Comparison of ENCODE assay signal across 1 cellular context in the genomic region with DNA sequence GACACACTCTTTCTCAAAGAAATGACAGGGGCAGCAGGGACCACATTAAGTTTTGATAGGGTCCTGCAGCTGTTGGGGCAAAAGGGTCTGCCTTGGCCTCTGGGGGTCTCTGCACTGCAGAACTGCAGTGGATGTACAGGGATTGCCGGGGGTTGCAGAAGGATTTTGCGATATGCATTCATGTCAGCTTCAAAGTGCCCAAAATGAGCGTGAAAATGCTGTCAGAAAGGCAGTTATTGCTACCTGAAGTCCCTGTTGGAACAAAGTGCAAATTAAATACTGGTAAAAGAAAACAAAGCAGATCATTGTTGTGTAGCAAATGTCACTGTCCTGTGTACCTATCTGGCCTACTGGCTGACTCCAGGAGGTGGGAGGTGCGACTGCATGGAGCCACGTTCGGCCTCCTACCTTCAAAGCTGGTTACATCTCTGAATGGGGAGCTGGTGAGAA.
TF ChIP-seq lines count a peak whose summit lies in the region.

No MANE protein-coding gene starts in this region.

TF ChIP-seq in HepG2, 621 proteins besides CTCF, POLR2A, EP300 and RAD21 (continued from another document and continues in another):
- TF ChIP-seq ZNF704 (CRISPR knock-in tag; IDR thresholded peaks at IDR 0.05; ENCODE audit: borderline replicate concordance), result peak; percentile 77; the same call in 1 of the 2 replicates
- TF ChIP-seq, protein P1, sequence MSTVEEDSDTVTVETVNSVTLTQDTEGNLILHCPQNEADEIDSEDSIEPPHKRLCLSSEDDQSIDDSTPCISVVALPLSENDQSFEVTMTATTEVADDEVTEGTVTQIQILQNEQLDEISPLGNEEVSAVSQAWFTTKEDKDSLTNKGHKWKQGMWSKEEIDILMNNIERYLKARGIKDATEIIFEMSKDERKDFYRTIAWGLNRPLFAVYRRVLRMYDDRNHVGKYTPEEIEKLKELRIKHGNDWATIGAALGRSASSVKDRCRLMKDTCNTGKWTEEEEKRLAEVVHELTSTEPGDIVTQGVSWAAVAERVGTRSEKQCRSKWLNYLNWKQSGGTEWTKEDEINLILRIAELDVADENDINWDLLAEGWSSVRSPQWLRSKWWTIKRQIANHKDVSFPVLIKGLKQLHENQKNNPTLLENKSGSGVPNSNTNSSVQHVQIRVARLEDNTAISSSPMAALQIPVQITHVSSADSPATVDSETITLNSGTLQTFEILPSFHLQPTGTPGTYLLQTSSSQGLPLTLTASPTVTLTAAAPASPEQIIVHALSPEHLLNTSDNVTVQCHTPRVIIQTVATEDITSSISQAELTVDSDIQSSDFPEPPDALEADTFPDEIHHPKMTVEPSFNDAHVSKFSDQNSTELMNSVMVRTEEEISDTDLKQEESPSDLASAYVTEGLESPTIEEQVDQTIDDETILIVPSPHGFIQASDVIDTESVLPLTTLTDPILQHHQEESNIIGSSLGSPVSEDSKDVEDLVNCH (CRISPR knock-in tag; IDR thresholded peaks at IDR 0.05), result peak; percentile 77; the same call in 1 of the 2 replicates
- TF ChIP-seq MIER3 (CRISPR knock-in tag; IDR thresholded peaks at IDR 0.05; ENCODE audit: borderline replicate concordance), result peak; percentile 2; the same call in 1 of the 2 replicates
- no peak for TF ChIP-seq SOX6 (IDR thresholded peaks at IDR 0.05)
- TF ChIP-seq SOX6 (CRISPR knock-in tag; IDR thresholded peaks at IDR 0.05), result peak; percentile 56; the same call in 1 of the 2 replicates
- no peak for TF ChIP-seq ZNF773 (CRISPR knock-in tag; IDR thresholded peaks at IDR 0.05; ENCODE audit: borderline replicate concordance)
- TF ChIP-seq BATF2 (CRISPR knock-in tag; IDR thresholded peaks at IDR 0.05), result 0 out of 2 replicates have a peak, but pooled peaks have one; percentile 20
- TF ChIP-seq ZFP90 (CRISPR knock-in tag; IDR thresholded peaks at IDR 0.05; ENCODE audit: borderline replicate concordance), result no peak
- TF ChIP-seq ZBTB2 (CRISPR knock-in tag; IDR thresholded peaks at IDR 0.05; ENCODE audit: low read depth), result no peak
- 0 out of 2 replicates have a peak, but pooled peaks have one; percentile 3 for TF ChIP-seq HOXA3 (CRISPR knock-in tag; IDR thresholded peaks at IDR 0.05)
- TF ChIP-seq ZZZ3 (CRISPR knock-in tag; IDR thresholded peaks at IDR 0.05; ENCODE audit: borderline replicate concordance), result peak; percentile 77; the same call in 1 of the 2 replicates
- peak; percentile 90; the same call in 1 of the 2 replicates for TF ChIP-seq ZNF383 (CRISPR knock-in tag; IDR thresholded peaks at IDR 0.05; ENCODE audit: borderline replicate concordance)
- TF ChIP-seq ZFY (CRISPR knock-in tag; IDR thresholded peaks at IDR 0.05), result peak; percentile 63; the same call in 1 of the 2 replicates
- TF ChIP-seq SMARCE1 (IDR thresholded peaks at IDR 0.05; ENCODE audit: borderline replicate concordance), result no peak
- peak; percentile 83 for TF ChIP-seq MED8 (CRISPR knock-in tag; IDR thresholded peaks at IDR 0.05; ENCODE audit: insufficient replicate concordance)
- no peak for TF ChIP-seq SRY (CRISPR knock-in tag; IDR thresholded peaks at IDR 0.05)
- peak; percentile 32 for TF ChIP-seq FOSL2 (CRISPR knock-in tag; IDR thresholded peaks at IDR 0.05)
- peak; percentile 14; the same call in 1 of the 2 replicates for TF ChIP-seq ZNF652 (CRISPR knock-in tag; IDR thresholded peaks at IDR 0.05; ENCODE audit: borderline replicate concordance, low read depth)
- TF ChIP-seq NFE2L1 (CRISPR knock-in tag; IDR thresholded peaks at IDR 0.05; ENCODE audit: borderline replicate concordance), result no peak
- no peak for TF ChIP-seq TEAD3 (CRISPR knock-in tag; optimal IDR thresholded peaks at IDR 0.05; ENCODE audit: borderline replicate concordance)
- no peak for TF ChIP-seq SP4 (CRISPR knock-in tag; IDR thresholded peaks at IDR 0.05)
- 0 out of 2 replicates have a peak, but pooled peaks have one; percentile 19 for TF ChIP-seq ZNF30 (CRISPR knock-in tag; IDR thresholded peaks at IDR 0.05)
- TF ChIP-seq, protein P2, sequence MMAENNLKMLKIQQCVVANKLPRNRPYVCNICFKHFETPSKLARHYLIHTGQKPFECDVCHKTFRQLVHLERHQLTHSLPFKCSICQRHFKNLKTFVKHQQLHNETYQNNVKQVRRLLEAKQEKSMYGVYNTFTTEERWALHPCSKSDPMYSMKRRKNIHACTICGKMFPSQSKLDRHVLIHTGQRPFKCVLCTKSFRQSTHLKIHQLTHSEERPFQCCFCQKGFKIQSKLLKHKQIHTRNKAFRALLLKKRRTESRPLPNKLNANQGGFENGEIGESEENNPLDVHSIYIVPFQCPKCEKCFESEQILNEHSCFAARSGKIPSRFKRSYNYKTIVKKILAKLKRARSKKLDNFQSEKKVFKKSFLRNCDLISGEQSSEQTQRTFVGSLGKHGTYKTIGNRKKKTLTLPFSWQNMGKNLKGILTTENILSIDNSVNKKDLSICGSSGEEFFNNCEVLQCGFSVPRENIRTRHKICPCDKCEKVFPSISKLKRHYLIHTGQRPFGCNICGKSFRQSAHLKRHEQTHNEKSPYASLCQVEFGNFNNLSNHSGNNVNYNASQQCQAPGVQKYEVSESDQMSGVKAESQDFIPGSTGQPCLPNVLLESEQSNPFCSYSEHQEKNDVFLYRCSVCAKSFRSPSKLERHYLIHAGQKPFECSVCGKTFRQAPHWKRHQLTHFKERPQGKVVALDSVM (CRISPR knock-in tag; IDR thresholded peaks at IDR 0.05), result 0 out of 2 replicates have a peak, but pooled peaks have one; percentile 9
- TF ChIP-seq, protein P3, sequence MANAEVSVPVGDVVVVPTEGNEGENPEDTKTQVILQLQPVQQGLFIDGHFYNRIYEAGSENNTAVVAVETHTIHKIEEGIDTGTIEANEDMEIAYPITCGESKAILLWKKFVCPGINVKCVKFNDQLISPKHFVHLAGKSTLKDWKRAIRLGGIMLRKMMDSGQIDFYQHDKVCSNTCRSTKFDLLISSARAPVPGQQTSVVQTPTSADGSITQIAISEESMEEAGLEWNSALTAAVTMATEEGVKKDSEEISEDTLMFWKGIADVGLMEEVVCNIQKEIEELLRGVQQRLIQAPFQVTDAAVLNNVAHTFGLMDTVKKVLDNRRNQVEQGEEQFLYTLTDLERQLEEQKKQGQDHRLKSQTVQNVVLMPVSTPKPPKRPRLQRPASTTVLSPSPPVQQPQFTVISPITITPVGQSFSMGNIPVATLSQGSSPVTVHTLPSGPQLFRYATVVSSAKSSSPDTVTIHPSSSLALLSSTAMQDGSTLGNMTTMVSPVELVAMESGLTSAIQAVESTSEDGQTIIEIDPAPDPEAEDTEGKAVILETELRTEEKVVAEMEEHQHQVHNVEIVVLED (CRISPR knock-in tag; IDR thresholded peaks at IDR 0.05; ENCODE audit: borderline replicate concordance), result no peak; the same call in 1 of the 2 replicates
- no peak for TF ChIP-seq SUZ12 (IDR thresholded peaks at IDR 0.05; ENCODE audit: low read depth, low read length)
- TF ChIP-seq CREM (IDR thresholded peaks at IDR 0.05), result 0 out of 2 replicates have a peak, but pooled peaks have one; percentile 10
- no peak for TF ChIP-seq CREM (CRISPR knock-in tag; IDR thresholded peaks at IDR 0.05)
- TF ChIP-seq NCOR1 (IDR thresholded peaks at IDR 0.05; ENCODE audit: borderline replicate concordance, low read length), result peak; percentile 84
- 0 out of 2 replicates have a peak, but pooled peaks have one; percentile 20 for TF ChIP-seq MEIS1 (CRISPR knock-in tag; IDR thresholded peaks at IDR 0.05; ENCODE audit: borderline replicate concordance)
- 0 out of 2 replicates have a peak, but pooled peaks have one; percentile 66 for TF ChIP-seq GTF3A (CRISPR knock-in tag; conservative IDR thresholded peaks at IDR 0.05)
- 0 out of 2 replicates have a peak, but pooled peaks have one; percentile 51 for TF ChIP-seq KDM1A (CRISPR knock-in tag; IDR thresholded peaks at IDR 0.05)
- TF ChIP-seq ZMYM4 (CRISPR knock-in tag; IDR thresholded peaks at IDR 0.05), result peak; percentile 4; the same call in 1 of the 2 replicates
- peak; percentile 78; the same call in 1 of the 2 replicates for TF ChIP-seq ZBTB7A (CRISPR knock-in tag; IDR thresholded peaks at IDR 0.05)
- no peak for TF ChIP-seq HOXA5 (CRISPR knock-in tag; IDR thresholded peaks at IDR 0.05)
- no peak for TF ChIP-seq CHCHD3 (CRISPR knock-in tag; IDR thresholded peaks at IDR 0.05)
- TF ChIP-seq RFX5 (IDR thresholded peaks at IDR 0.05; ENCODE audit: low read depth, low read length), result no peak
- no peak for TF ChIP-seq KIAA2018 (CRISPR knock-in tag; IDR thresholded peaks at IDR 0.05; ENCODE audit: borderline replicate concordance)
- peak; percentile 43; the same call in 1 of the 2 replicates for TF ChIP-seq ZSCAN29 (CRISPR knock-in tag; conservative IDR thresholded peaks at IDR 0.05)
- no peak for TF ChIP-seq KMT2A (CRISPR knock-in tag; IDR thresholded peaks at IDR 0.05)
- TF ChIP-seq ZBTB21 (CRISPR knock-in tag; IDR thresholded peaks at IDR 0.05), result no peak
- no peak for TF ChIP-seq ZNF598 (CRISPR knock-in tag; IDR thresholded peaks at IDR 0.05; ENCODE audit: borderline replicate concordance)
- peak; percentile 19; the same call in 1 of the 2 replicates for TF ChIP-seq SPEN (CRISPR knock-in tag; IDR thresholded peaks at IDR 0.05; ENCODE audit: low read depth)
- TF ChIP-seq PAWR (CRISPR knock-in tag; IDR thresholded peaks at IDR 0.05; ENCODE audit: borderline replicate concordance), result 0 out of 2 replicates have a peak, but pooled peaks have one; percentile 59
- peak; percentile 25; the same call in 1 of the 2 replicates for TF ChIP-seq KDM5B (CRISPR knock-in tag; IDR thresholded peaks at IDR 0.05; ENCODE audit: borderline replicate concordance)
